8 cellular contexts compared by ENCODE assay signal in genomic region chr3:183158552-183159006, GRCh38. TPM values are rescaled to one million over a fixed set of nuclear protein-coding genes. Genes with fewer than 3 reads are reported as not detected.
A peak's percentile ranks its signal among the peaks of the same experiment; 100 is the strongest.
DNase-seq lines count a peak whose midpoint lies in the region; ATAC-seq and TF ChIP-seq lines count a peak whose summit lies in the region.

No MANE protein-coding gene starts in this region.

- ATAC-seq in GM18907 (IDR thresholded peaks at IDR 0.05; ENCODE audit: unreplicated experiment) (peak; percentile 73), HG02678 (IDR thresholded peaks at IDR 0.05; ENCODE audit: unreplicated experiment) (peak; percentile 64)

- H3K36me3 ChIP-seq in OCI-LY3 (replicated peaks; ENCODE audit: low read depth, low read length), result no peaks in the 10 kb centered on the region

- peak overlapping the region; percentile 58 for H3K4me2 ChIP-seq in OCI-LY3 (ENCODE audit: low read length)

- no peak overlapping the region for H3K27ac ChIP-seq in OCI-LY3 (ENCODE audit: low read length)

- peaks cover 43% of the 10 kb centered on the region for H3K27me3 Mint-ChIP-seq in HFFc6 (ENCODE audit: insufficient read depth)

- no peaks in the 10 kb centered on the region for H3K79me2 ChIP-seq in OCI-LY3 (ENCODE audit: low read length)

- no peak overlapping the region for H3K4me3 Mint-ChIP-seq in HFFc6

- H3K4me3 ChIP-seq in OCI-LY3 (ENCODE audit: low read length), result 0 out of 2 replicates have a peak overlapping the region, but pooled peaks have one; percentile 19

- H3K9me3 ChIP-seq in OCI-LY3 (ENCODE audit: insufficient read depth, low read length), result no peaks in the 10 kb centered on the region

- no peak overlapping the region for H3K9ac ChIP-seq in OCI-LY3 (ENCODE audit: low read length)

- no peaks in the 10 kb centered on the region for H3K36me3 Mint-ChIP-seq in HFFc6 (ENCODE audit: low read depth)

- H3K27ac Mint-ChIP-seq in HFFc6, result no peak overlapping the region

- peaks cover 29% of the 10 kb centered on the region for H3K4me1 ChIP-seq in OCI-LY3 (ENCODE audit: low read length)

- H2AFZ ChIP-seq in OCI-LY3 (ENCODE audit: low read depth, low read length), result no peak overlapping the region

- DNase-seq in iPS-NIHi11 (ENCODE audit: low spot score) (peak; percentile 34), SKM-1 treated with dmso at 0.1 percent for 144 hours (lab: John Stamatoyannopoulos, UW; ENCODE audit: unreplicated experiment) (no peak), NCI-H82 (lab: John Stamatoyannopoulos, UW) (no peak), SHP77 treated with DMSO at 0.1 percent for 48 hours (lab: John Stamatoyannopoulos, UW) (no peak), HFFc6 (no peak)

- no peak for TF ChIP-seq CTCF in OCI-LY3 (IDR thresholded peaks at IDR 0.05; ENCODE audit: low read depth, low read length)
- TF ChIP-seq CTCF in HFFc6 (IDR thresholded peaks at IDR 0.05), result no peak

- peaks cover 75% of the 10 kb centered on the region for H4K20me1 ChIP-seq in OCI-LY3 (ENCODE audit: insufficient read depth, low read length)

- peaks cover 8% of the 10 kb centered on the region; the same call in 1 of the 2 replicates for H3K4me1 Mint-ChIP-seq in HFFc6 (ENCODE audit: low read depth)

- no peaks in the 10 kb centered on the region for H3K9me3 Mint-ChIP-seq in HFFc6

- H3K27me3 ChIP-seq in OCI-LY3 (ENCODE audit: low read depth, low read length), result peaks cover 81% of the 10 kb centered on the region

RNA-seq across cellular contexts. Expression of gene LAMP3, which starts 4.0 kb away (rescaled TPM):
- under 1 TPM in 1 of 6 experiments, not detected in 5; 0.06 TPM for total RNA-seq in HFFc6 (2021; fragmentation: NEBNext Ultra II Directional; extraction: Animal tissue kit (Norgen Biotek cat#: 25700))

RNA-seq across cellular contexts. Expression of gene MCCC1, which starts 59.3 kb away (rescaled TPM):
- total RNA-seq in HFFc6 (2021; fragmentation: NEBNext Ultra II Directional; extraction: Animal tissue kit (Norgen Biotek cat#: 25700)), result 10 to 100 TPM; 15.1 to 21.2 (median 16.1) TPM
